10 cellular contexts compared by ENCODE assay signal in the genomic region with DNA sequence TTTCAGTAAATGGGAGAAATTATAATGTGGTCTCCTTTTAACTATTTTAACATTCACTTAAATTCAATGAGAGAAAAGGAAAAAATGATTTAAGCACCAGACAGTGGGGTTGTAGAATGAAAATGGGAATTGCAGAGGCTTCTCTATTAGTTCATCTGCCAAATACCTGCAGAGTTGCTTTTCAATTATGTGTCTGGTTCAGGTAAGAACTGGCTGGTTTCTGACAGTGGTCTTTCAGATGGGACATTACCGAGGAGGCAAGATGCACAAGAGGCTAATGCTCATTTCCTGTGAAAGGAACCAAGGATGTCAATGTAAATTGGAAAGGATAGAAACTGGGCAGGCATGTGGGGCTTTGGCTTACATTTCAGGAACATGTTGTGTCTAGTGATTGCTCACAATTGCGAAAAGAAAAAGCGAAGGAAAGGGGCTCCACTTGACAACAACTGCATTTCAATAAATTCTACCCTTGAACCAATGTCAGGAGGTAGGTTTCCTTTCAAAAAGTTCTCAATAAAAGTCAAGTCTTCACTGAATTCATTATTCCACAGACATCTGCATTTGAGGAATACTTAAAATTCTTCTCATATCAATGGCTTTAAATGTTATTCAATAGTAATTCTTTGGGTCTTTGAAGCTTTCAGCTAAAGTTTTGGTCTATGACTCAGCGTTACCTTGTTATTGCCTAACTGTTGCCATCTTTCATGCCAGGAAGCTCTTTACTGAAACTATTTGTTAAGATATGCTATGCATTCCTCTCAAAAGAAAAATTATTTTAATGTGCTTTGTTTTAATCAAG.
DNase-seq lines count a peak whose midpoint lies in the region; ATAC-seq and TF ChIP-seq lines count a peak whose summit lies in the region.
"Had no signal": no experiment of that assay in that cellular context is flagged by ENCODE, and none has a peak within 500 bp of the region (broad histone marks: within the 10 kb centered on the region; RNA-seq: fewer than 3 reads in every experiment).

No MANE protein-coding gene starts in this region.

- H3K36me3 ChIP-seq in endodermal cell (ENCODE audit: control insufficient read depth, insufficient read depth, low read length) = no peaks in the 10 kb centered on the region
- H3K36me3 ChIP-seq in tibial artery = no peaks in the 10 kb centered on the region
- H3K36me3 ChIP-seq: gastrocnemius medialis, pancreas had no signal

- H3K4me3 ChIP-seq in endodermal cell (ENCODE audit: low read length) = no peak overlapping the region
- H3K4me3 ChIP-seq in tibial artery = no peak overlapping the region
- H3K4me3 ChIP-seq: gastrocnemius medialis, pancreas had no signal

- H3K4me3 Mint-ChIP-seq in endodermal cell (no peak overlapping the region), osteocyte (ENCODE audit: unreplicated experiment) (no peak overlapping the region)

- H3K27ac Mint-ChIP-seq in endodermal cell (peak overlapping the region; percentile 52), osteocyte (ENCODE audit: unreplicated experiment) (peak overlapping the region; percentile 32)

- 68 to 81% methylated on average over 4 of the region's 4 CpGs for WGBS in endodermal cell (ENCODE audit: insufficient coverage in 1 of 2, insufficient read length in 1 of 2), 2 experiments

- no peaks in the 10 kb centered on the region for H3K9me3 ChIP-seq in endodermal cell (ENCODE audit: control insufficient read depth, low read length)
- H3K9me3 ChIP-seq in tibial artery = no peaks in the 10 kb centered on the region
- H3K9me3 ChIP-seq: gastrocnemius medialis, pancreas had no signal

- H3K9me3 Mint-ChIP-seq in endodermal cell = peaks cover 4% of the 10 kb centered on the region
- H3K9me3 Mint-ChIP-seq in osteocyte (ENCODE audit: unreplicated experiment) = peaks cover 11% of the 10 kb centered on the region

- no peaks in the 10 kb centered on the region for H3K27me3 ChIP-seq in endodermal cell (ENCODE audit: control insufficient read depth, insufficient read depth, low read length, poor library complexity, severe bottlenecking)
- H3K27me3 ChIP-seq in tibial artery = no peaks in the 10 kb centered on the region
- H3K27me3 ChIP-seq: gastrocnemius medialis, pancreas had no signal

- TF ChIP-seq CTCF in endodermal cell (conservative IDR thresholded peaks at IDR 0.05) = no peak
- no peak for TF ChIP-seq CTCF in osteocyte (IDR thresholded peaks at IDR 0.05)
- no peak for TF ChIP-seq CTCF in tibial artery (IDR thresholded peaks at IDR 0.05)

- H3K27me3 Mint-ChIP-seq in endodermal cell (ENCODE audit: insufficient read depth) = no peaks in the 10 kb centered on the region
- peaks cover 14% of the 10 kb centered on the region for H3K27me3 Mint-ChIP-seq in osteocyte (ENCODE audit: unreplicated experiment)

- H3K4me1 Mint-ChIP-seq in endodermal cell = no peaks in the 10 kb centered on the region
- H3K4me1 Mint-ChIP-seq in osteocyte (ENCODE audit: unreplicated experiment) = peaks cover 15% of the 10 kb centered on the region

- no peaks in the 10 kb centered on the region for H3K4me1 ChIP-seq in endodermal cell (ENCODE audit: control insufficient read depth, insufficient read depth, low read length)
- H3K4me1 ChIP-seq in tibial artery = peaks cover 0 to 19% (median 2%) of the 10 kb centered on the region in 4 donors
- H3K4me1 ChIP-seq: gastrocnemius medialis had no signal

- no peak overlapping the region for H3K9ac ChIP-seq in endodermal cell (ENCODE audit: extremely low read depth, low read length, poor library complexity, severe bottlenecking)

- DNase-seq in NCI-H748 (lab: John Stamatoyannopoulos, UW; ENCODE audit: unreplicated experiment) (peak; percentile 29), NCI-H748 treated with DMSO at 0.1 percent for 48 hours (lab: John Stamatoyannopoulos, UW) (no peak), NCI-H226 (peak; percentile 80), endodermal cell (peak; percentile 52), osteocyte (ENCODE audit: extremely low spot score, unreplicated experiment) (no peak), tibial artery (no peak)
- DNase-seq: gastrocnemius medialis, pancreas had no signal

- intact Hi-C loops in tibial artery (cut with DNase I; ENCODE audit: low total_unique reads) = no loop called here

- H3K36me3 Mint-ChIP-seq in endodermal cell (ENCODE audit: low read depth) (no peaks in the 10 kb centered on the region), osteocyte (ENCODE audit: unreplicated experiment) (no peaks in the 10 kb centered on the region)

- H3K27ac ChIP-seq in endodermal cell (ENCODE audit: low read depth, low read length) (no peak overlapping the region), tibial artery (no peak overlapping the region)
- H3K27ac ChIP-seq: gastrocnemius medialis, pancreas had no signal

- ATAC-seq in HG02981 (IDR thresholded peaks at IDR 0.05; ENCODE audit: unreplicated experiment) (no peak), HG03095 (IDR thresholded peaks at IDR 0.05; ENCODE audit: unreplicated experiment) (no peak)
- ATAC-seq: gastrocnemius medialis had no signal

Comparison
In these comparisons a context has a peak if more than half of its experiments do, and no peak if none do; other contexts are left out.
1. DNase-seq: peak in NCI-H748 (single experiment), NCI-H226 (single experiment) and endodermal cell (single experiment); none in NCI-H748 treated with DMSO at 0.1 percent for 48 hours (single experiment), osteocyte (single experiment) and tibial artery (0 of 2).